18 cellular contexts compared by ENCODE assay signal in genomic region chr2:120622886-120623753, GRCh38.
DNase-seq lines count a peak whose midpoint lies in the region; ATAC-seq and TF ChIP-seq lines count a peak whose summit lies in the region.
"Had no signal": no experiment of that assay in that cellular context is flagged by ENCODE, and none has a peak within 500 bp of the region (broad histone marks: within the 10 kb centered on the region; RNA-seq: fewer than 3 reads in every experiment).

No MANE protein-coding gene starts in this region.

- TF ChIP-seq CTCF in gastroesophageal sphincter (IDR thresholded peaks at IDR 0.05) (no peak), omental fat pad (IDR thresholded peaks at IDR 0.05) (no peak), upper lobe of right lung (IDR thresholded peaks at IDR 0.05) (no peak), uterus (IDR thresholded peaks at IDR 0.05) (no peak)

- TF ChIP-seq POLR2A in gastroesophageal sphincter (IDR thresholded peaks at IDR 0.05) (no peak), uterus (IDR thresholded peaks at IDR 0.05) (no peak)

- no peaks in the 10 kb centered on the region for H3K4me1 ChIP-seq in gastroesophageal sphincter
- H3K4me1 ChIP-seq in upper lobe of right lung: no peaks in the 10 kb centered on the region
- no peaks in the 10 kb centered on the region for H3K4me1 ChIP-seq in uterus

- H3K4me3 ChIP-seq in gastroesophageal sphincter: no peak overlapping the region
- no peak overlapping the region for H3K4me3 ChIP-seq in upper lobe of right lung
- H3K4me3 ChIP-seq in uterus: no peak overlapping the region
- H3K4me3 ChIP-seq: K562 had no signal

- no peak overlapping the region for H3K27ac ChIP-seq in gastroesophageal sphincter
- no peak overlapping the region for H3K27ac ChIP-seq in upper lobe of right lung
- no peak overlapping the region for H3K27ac ChIP-seq in uterus

- H3K9me3 ChIP-seq in gastroesophageal sphincter (peaks cover 0 to 13% (median 0%) of the 10 kb centered on the region in 3 donors), upper lobe of right lung (no peaks in the 10 kb centered on the region), uterus (no peaks in the 10 kb centered on the region)

- no peak for TF ChIP-seq EP300 in gastroesophageal sphincter (IDR thresholded peaks at IDR 0.05)

- WGBS in gastroesophageal sphincter (ENCODE audit: low coverage in 1 of 2), 2 donors: 60% methylated on average over 1 of the region's 21 CpGs; no CpG with 5 or more reads in 1 of the 2 donors

- intact Hi-C loops in Right ventricle myocardium inferior (cut with DNase I) (no loop called here), left cardiac atrium (cut with DNase I) (no loop called here), upper lobe of right lung (cut with DNase I) (no loop called here), uterus (cut with DNase I; ENCODE audit: low total_unique reads) (no loop called here)

- no peak for DNase-seq in Right ventricle myocardium inferior (ENCODE audit: missing footprints)
- DNase-seq in left cardiac atrium: no peak
- no peak for DNase-seq in omental fat pad (ENCODE audit: low spot score)
- DNase-seq in upper lobe of right lung: peak; percentile 52
- no peak for DNase-seq in uterus
- no peak for DNase-seq in NAMALWA (ENCODE audit: low spot score)
- DNase-seq: COR-L47, DMS153, GOT3, HFFc6, NCI-H1436 treated with DMSO at 0.1 percent for 48 hours, NCI-H2081 treated with DMSO at 0.1 percent for 48 hours, NCI-H2227 treated with DMSO at 0.1 percent for 48 hours, NCI-H524 treated with DMSO at 0.1 percent for 48 hours, RPMI8226 had no signal

- H3K27me3 ChIP-seq in gastroesophageal sphincter (no peaks in the 10 kb centered on the region), upper lobe of right lung (no peaks in the 10 kb centered on the region), uterus (no peaks in the 10 kb centered on the region)

- peak; percentile 26 for ATAC-seq in Right ventricle myocardium inferior
- no peak for ATAC-seq in left cardiac atrium
- peak; percentile 16 for ATAC-seq in gastroesophageal sphincter
- peak; percentile 15 for ATAC-seq in omental fat pad (ENCODE audit: low FRiP score)
- no peak for ATAC-seq in upper lobe of right lung
- ATAC-seq in HG03135 (IDR thresholded peaks at IDR 0.05; ENCODE audit: unreplicated experiment): no peak
- ATAC-seq: K562 had no signal

- H3K36me3 ChIP-seq in gastroesophageal sphincter: no peaks in the 10 kb centered on the region
- no peaks in the 10 kb centered on the region for H3K36me3 ChIP-seq in upper lobe of right lung
- H3K36me3 ChIP-seq in uterus: no peaks in the 10 kb centered on the region

Comparison
In these comparisons a context has a peak if more than half of its experiments do, and no peak if none do; other contexts are left out.
1. ATAC-seq: peak in Right ventricle myocardium inferior (single experiment), gastroesophageal sphincter (single experiment) and omental fat pad (single experiment); none in left cardiac atrium (0 of 2), upper lobe of right lung (single experiment) and HG03135 (single experiment).